ENCODE assay signal across 14 cellular contexts in genomic region chr14:103067231-103067954, GRCh38. TPM values are rescaled to one million over a fixed set of nuclear protein-coding genes. Genes with fewer than 3 reads are reported as not detected.
DNase-seq lines count a peak whose midpoint lies in the region; FAIRE-seq lines count a peak whose summit lies in the region.
"Had no signal": no experiment of that assay in that cellular context is flagged by ENCODE, and none has a peak within 500 bp of the region (broad histone marks: within the 10 kb centered on the region; RNA-seq: fewer than 3 reads in every experiment).

No MANE protein-coding gene starts in this region.

- DNase-seq in AG20443 (ENCODE audit: low spot score), result peak; percentile 55
- DNase-seq in RCC 7860 (ENCODE audit: low spot score), result peak; percentile 51
- DNase-seq in fibroblast of the conjunctiva (ENCODE audit: low read depth), result peak; percentile 23
- peak; percentile 76 for DNase-seq in posterior vena cava (ENCODE audit: low spot score)
- DNase-seq in germinal center (ENCODE audit: low spot score), result no peak
- DNase-seq in activated CD4-positive, CD25-positive, alpha-beta regulatory T cell treated with anti-CD3 and anti-CD28 coated beads, Interleukin-2, amount 50 U/mL, for 72 hours, result no peak
- DNase-seq in COLO829 (ENCODE audit: low spot score), result no peak
- DNase-seq in iPS-NIHi7 (ENCODE audit: extremely low spot score), result no peak
- DNase-seq: CD4-positive, alpha-beta T cell; NCI-H524; nucleus accumbens; stimulated activated CD8-positive, alpha-beta memory T cell treated with anti-CD3 and anti-CD28 coated beads, Interleukin-4, amount 100 ng/mL, for 48 hours had no signal

- peak; percentile 68 for FAIRE-seq in RCC 7860 (lab: Jason Lieb, UNC)

- intact Hi-C loops in posterior vena cava (cut with DNase I), result no loop called here

RNA-seq across cellular contexts. Expression of gene CDC42BPB, which starts 10.0 kb away (rescaled TPM):
- total RNA-seq in posterior vena cava, result 10 to 100 TPM; 81.1 to 89.3 TPM

RNA-seq across cellular contexts. Expression of gene LBHD2, which starts 16.6 kb away (rescaled TPM):
- total RNA-seq in posterior vena cava, result not detected
- total RNA-seq: activated naive CD4-positive, alpha-beta T cell treated with anti-CD3 and anti-CD28 coated beads, Interleukin-2, amount 50 U/mL, for 72 hours; CD4-positive, alpha-beta T cell; HT-29 had no signal

RNA-seq across cellular contexts. Expression of gene EXOC3L4, which starts 27.1 kb away (rescaled TPM):
- total RNA-seq in posterior vena cava, result 1 to 10 TPM; 1.0 to 2.5 TPM
- total RNA-seq: activated naive CD4-positive, alpha-beta T cell treated with anti-CD3 and anti-CD28 coated beads, Interleukin-2, amount 50 U/mL, for 72 hours; CD4-positive, alpha-beta T cell had no signal

RNA-seq across cellular contexts. Expression of gene TNFAIP2, which starts 55.9 kb away (rescaled TPM):
- 100 to 1,000 TPM in 1 of 2 donors, 10 to 100 TPM in 1; 71.4 to 112 TPM for total RNA-seq in posterior vena cava

Comparison
In these comparisons a context has a peak if more than half of its experiments do, and no peak if none do; other contexts are left out.
1. DNase-seq: peak in AG20443 (single experiment), RCC 7860 (single experiment), fibroblast of the conjunctiva (single experiment) and posterior vena cava (single experiment); none in germinal center (single experiment), activated CD4-positive, CD25-positive, alpha-beta regulatory T cell treated with anti-CD3 and anti-CD28 coated beads, Interleukin-2, amount 50 U/mL, for 72 hours (single experiment), COLO829 (single experiment) and iPS-NIHi7 (single experiment).